ENCODE assay signal across 8 cellular contexts in the genomic region with DNA sequence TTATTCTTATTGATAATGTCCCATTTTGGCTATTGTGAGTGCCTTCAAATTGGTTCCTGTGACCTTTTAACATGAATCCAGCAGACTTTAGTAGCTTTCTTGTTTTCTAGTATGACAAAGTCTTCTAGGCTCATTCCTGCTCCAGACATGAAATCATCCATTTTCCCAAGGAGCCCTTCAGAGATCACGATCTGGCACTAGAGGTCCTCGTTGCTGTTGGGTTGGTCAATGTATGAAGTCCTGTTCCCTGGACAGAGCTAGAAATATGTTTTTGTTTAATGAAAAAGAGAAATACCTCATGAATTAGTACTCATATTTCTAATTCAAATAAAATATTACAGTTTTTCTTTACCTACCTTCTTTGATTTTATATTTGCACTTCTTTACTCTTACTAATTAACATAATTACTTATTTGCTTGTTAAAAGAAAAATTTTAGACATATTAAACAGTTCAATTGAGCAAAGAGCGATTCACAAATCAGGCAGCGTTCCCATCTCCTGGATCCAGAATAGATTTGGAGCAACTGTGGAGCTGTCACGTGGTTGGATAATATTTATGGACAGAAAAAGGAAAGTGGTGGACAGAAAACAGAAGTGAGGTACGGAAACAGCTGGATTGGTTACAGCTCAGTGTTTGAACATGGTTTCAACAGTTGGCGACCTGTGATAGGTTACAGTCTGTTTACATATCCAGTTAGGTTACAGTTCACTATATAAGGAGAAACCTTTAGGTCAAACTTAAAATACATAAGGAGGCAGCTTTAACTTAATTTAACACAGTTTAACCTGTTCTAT. TPM values are rescaled to one million over a fixed set of nuclear protein-coding genes. Genes with fewer than 3 reads are reported as not detected.
DNase-seq lines count a peak whose midpoint lies in the region; ATAC-seq, FAIRE-seq and TF ChIP-seq lines count a peak whose summit lies in the region.

No MANE protein-coding gene starts in this region.

- no peak for FAIRE-seq in RCC 7860 (lab: Jason Lieb, UNC)

- H3K4me3 ChIP-seq in ascending aorta: no peak overlapping the region
- no peak overlapping the region for H3K4me3 ChIP-seq in left lung

- no peaks in the 10 kb centered on the region for H3K36me3 Mint-ChIP-seq in glutamatergic neuron (ENCODE audit: unreplicated experiment)

- H3K4me1 ChIP-seq in ascending aorta (peaks cover 0 to 2% of the 10 kb centered on the region in 2 donors), left lung (no peaks in the 10 kb centered on the region)

- peaks cover 2% of the 10 kb centered on the region for H3K4me1 Mint-ChIP-seq in glutamatergic neuron (ENCODE audit: low read depth, unreplicated experiment)

- DNase-seq in Ammon's horn (ENCODE audit: low spot score) (peak; percentile 17), HS-5 (ENCODE audit: low read depth) (peak; percentile 41), ascending aorta (ENCODE audit: low spot score in 2 of 2) (peak in 1 of 2 donors; percentile 73), left lung (no peak), RCC 7860 (ENCODE audit: low spot score) (no peak), glutamatergic neuron (no peak), T-helper 1 cell (no peak), NCI-H1105 treated with DMSO at 0.1 percent for 48 hours (lab: John Stamatoyannopoulos, UW) (no peak)

- H3K9me3 ChIP-seq in ascending aorta (no peaks in the 10 kb centered on the region), left lung (no peaks in the 10 kb centered on the region)

- peak in 2 of 3 experiments; percentile 39 to 43 for TF ChIP-seq CTCF in ascending aorta (IDR thresholded peaks at IDR 0.05)
- peak in 1 of 2 donors; percentile 21 for TF ChIP-seq CTCF in left lung (IDR thresholded peaks at IDR 0.05)
- TF ChIP-seq CTCF in glutamatergic neuron (IDR thresholded peaks at IDR 0.05; ENCODE audit: partially characterized antibody, unreplicated experiment): no peak

- intact Hi-C loops in ascending aorta (cut with DNase I) (loop anchor here (1.0 to 2.0 kb wide), 2 partner anchors 20 to 188 kb away; a partner anchor contains a TSS), left lung (cut with DNase I) (no loop called here)

- H3K36me3 ChIP-seq in ascending aorta (no peaks in the 10 kb centered on the region), left lung (no peaks in the 10 kb centered on the region)

- no peak overlapping the region for H3K27ac Mint-ChIP-seq in glutamatergic neuron (ENCODE audit: unreplicated experiment)

- H3K4me3 Mint-ChIP-seq in glutamatergic neuron (ENCODE audit: unreplicated experiment): no peak overlapping the region

- H3K27me3 Mint-ChIP-seq in glutamatergic neuron (ENCODE audit: unreplicated experiment): no peaks in the 10 kb centered on the region

- H3K27me3 ChIP-seq in ascending aorta: no peaks in the 10 kb centered on the region
- H3K27me3 ChIP-seq in left lung: no peaks in the 10 kb centered on the region

- ATAC-seq in left lung: peak; percentile 87

- H3K9me3 Mint-ChIP-seq in glutamatergic neuron (ENCODE audit: unreplicated experiment): peaks cover 2% of the 10 kb centered on the region

- H3K27ac ChIP-seq in ascending aorta (no peak overlapping the region), left lung (no peak overlapping the region)

RNA-seq across cellular contexts. Expression of a gene that starts 19.8 kb away (rescaled TPM):
- total RNA-seq in ascending aorta (6.7 TPM), left lung (10 to 100 TPM in 1 of 2 donors, 1 to 10 TPM in 1; 8.3 to 11.0 TPM), glutamatergic neuron (ENCODE audit: unreplicated experiment) (26.8 TPM)

RNA-seq across cellular contexts. Expression of a gene that starts 24.3 kb away (rescaled TPM):
- 56.6 TPM for total RNA-seq in ascending aorta
- total RNA-seq in left lung: 10 to 100 TPM; 79.5 to 81.1 TPM
- 3.0 TPM for total RNA-seq in glutamatergic neuron (ENCODE audit: unreplicated experiment)

Comparison
In these comparisons a context has a peak if more than half of its experiments do, and no peak if none do; other contexts are left out.
1. DNase-seq: peak in Ammon's horn (single experiment) and HS-5 (single experiment); none in left lung (0 of 2), RCC 7860 (single experiment), glutamatergic neuron (single experiment), T-helper 1 cell (0 of 5) and NCI-H1105 treated with DMSO at 0.1 percent for 48 hours (single experiment).
2. RNA of a gene that starts 24.3 kb away (total RNA-seq): 79.5 to 81.1 TPM in left lung and 56.6 TPM in ascending aorta (single experiment); 3.0 TPM in glutamatergic neuron (single experiment); every median in the first group is over 10 times any median in the second.